In genomic region chr9:70113403-70114022, GRCh38 we compare ENCODE assay signal across 8 cellular contexts.
A peak's percentile ranks its signal among the peaks of the same experiment; 100 is the strongest.
DNase-seq lines count a peak whose midpoint lies in the region; ATAC-seq, FAIRE-seq and TF ChIP-seq lines count a peak whose summit lies in the region.

No MANE protein-coding gene starts in this region.

- 76 to 86% methylated on average over 4 of the region's 4 CpGs for WGBS in lung, 2 donors

- no peaks in the 10 kb centered on the region for H3K4me1 ChIP-seq in Caco-2
- H3K4me1 ChIP-seq in Panc1 (ENCODE audit: control insufficient read depth, insufficient read depth, low read length): no peaks in the 10 kb centered on the region
- peaks cover 0 to 2% of the 10 kb centered on the region in 2 donors for H3K4me1 ChIP-seq in lung (ENCODE audit: control insufficient read depth in 2 of 2, insufficient read depth in 2 of 2, low read length in 2 of 2)

- no peak for FAIRE-seq in urothelium cell line (lab: Jason Lieb, UNC)

- in situ Hi-C loops in Panc1 (cut with HindIII; ENCODE audit: low pct_unique_long_range_greater_than_20kb, low sequenced_read_pairs): no loop called here

- H3K36me3 ChIP-seq in Caco-2 (ENCODE audit: control insufficient read depth, insufficient read depth, low read length) (no peaks in the 10 kb centered on the region), Panc1 (ENCODE audit: control insufficient read depth, insufficient read depth, low read length) (no peaks in the 10 kb centered on the region), lung (ENCODE audit: control insufficient read depth in 2 of 2, insufficient read depth in 2 of 2, low read length in 2 of 2) (no peaks in the 10 kb centered on the region)

- H3K27me3 ChIP-seq in Caco-2 (replicated peaks; ENCODE audit: control insufficient read depth, insufficient read depth, low read length) (no peaks in the 10 kb centered on the region), Panc1 (ENCODE audit: control insufficient read depth, insufficient read depth, low read length) (no peaks in the 10 kb centered on the region), lung (ENCODE audit: control insufficient read depth, insufficient read depth) (no peaks in the 10 kb centered on the region)

- no peaks in the 10 kb centered on the region for H3K36me3 Mint-ChIP-seq in Caco-2 (ENCODE audit: insufficient read depth, unreplicated experiment)

- intact Hi-C loops in Caco-2 (cut with micrococcal nuclease; ENCODE audit: unreplicated experiment): no loop called here
- intact Hi-C loops in Panc1 (cut with micrococcal nuclease; ENCODE audit: unreplicated experiment): no loop called here

- H3K9me3 ChIP-seq in Caco-2 (no peaks in the 10 kb centered on the region), Panc1 (ENCODE audit: control insufficient read depth, insufficient read depth, low read depth, low read length) (no peaks in the 10 kb centered on the region), lung (ENCODE audit: control insufficient read depth in 2 of 2, insufficient read depth in 1 of 2, low read length in 1 of 2) (no peaks in the 10 kb centered on the region)

- H3K4me3 Mint-ChIP-seq in Caco-2 (ENCODE audit: unreplicated experiment): no peak overlapping the region

- POLR2A ChIA-PET in Caco-2 (lab: Charles Lee) (no interaction called here), Panc1 (lab: Charles Lee) (no interaction called here)

- H3K27ac Mint-ChIP-seq in Caco-2 (ENCODE audit: unreplicated experiment): no peak overlapping the region

- CTCF ChIA-PET in Caco-2 (lab: Charles Lee): interaction anchor here (0.6 to 1.1 kb wide), 2 partner anchors 142 to 152 kb away, joined by 3 to 4 read pairs; no protein-coding TSS in a partner anchor
- CTCF ChIA-PET in Panc1 (lab: Charles Lee): interaction anchor here (0.5 to 1.3 kb wide), 2 partner anchors 143 to 150 kb away, joined by 4 to 8 read pairs; no protein-coding TSS in a partner anchor

- H3K4me3 ChIP-seq in Caco-2 (ENCODE audit: low read depth, low read length) (no peak overlapping the region), Panc1 (ENCODE audit: low read depth in 2 of 2, low read length in 2 of 2) (no peak overlapping the region), lung (no peak overlapping the region)

- no peaks in the 10 kb centered on the region for H3K9me3 Mint-ChIP-seq in Caco-2 (ENCODE audit: unreplicated experiment)

- TF ChIP-seq CTCF in Caco-2 (IDR thresholded peaks at IDR 0.05; ENCODE audit: insufficient read depth in 1 of 2, low read depth in 1 of 2, low read length in 1 of 2, severe bottlenecking in 1 of 2, unreplicated experiment in 1 of 2) (peak; percentile 23 to 41), Panc1 (IDR thresholded peaks at IDR 0.05) (peak; percentile 76), lung (IDR thresholded peaks at IDR 0.05; ENCODE audit: control extremely low read depth, extremely low read depth) (peak; percentile 28)

- H3K27me3 Mint-ChIP-seq in Caco-2 (ENCODE audit: insufficient read depth, unreplicated experiment): peaks cover 3% of the 10 kb centered on the region

- ATAC-seq in GM19023 (IDR thresholded peaks at IDR 0.05; ENCODE audit: unreplicated experiment) (peak; percentile 76), Panc1 (no peak), lung (ENCODE audit: insufficient read depth, low FRiP score) (no peak), HG03097 (IDR thresholded peaks at IDR 0.05; ENCODE audit: low FRiP score, unreplicated experiment) (no peak)

- BruUV-seq in Caco-2 (replicated peaks; lab: Mats Ljungman, UMichigan): no TSS peak
- BruUV-seq in Panc1 (replicated peaks; lab: Mats Ljungman, UMichigan): no TSS peak

- no peaks in the 10 kb centered on the region for H3K4me1 Mint-ChIP-seq in Caco-2 (ENCODE audit: low read depth, unreplicated experiment)

- peak; percentile 6 to 26 for DNase-seq in Caco-2
- peak; percentile 56 for DNase-seq in HPDE6-E6E7 (ENCODE audit: extremely low spot score)
- no peak for DNase-seq in Panc1 (ENCODE audit: low read depth, low spot score)
- DNase-seq in ecto neural progenitor cell (ENCODE audit: low spot score): peak; percentile 55
- peak; percentile 51 for DNase-seq in lung (ENCODE audit: low spot score)
- DNase-seq in urothelium cell line (ENCODE audit: low spot score): peak; percentile 63

- no peak overlapping the region for H3K27ac ChIP-seq in Panc1 (ENCODE audit: low read length)
- H3K27ac ChIP-seq in lung (ENCODE audit: low read depth in 1 of 2, low read length in 1 of 2): no peak overlapping the region
